ENCODE assay signal across 26 cellular contexts in the genomic region with DNA sequence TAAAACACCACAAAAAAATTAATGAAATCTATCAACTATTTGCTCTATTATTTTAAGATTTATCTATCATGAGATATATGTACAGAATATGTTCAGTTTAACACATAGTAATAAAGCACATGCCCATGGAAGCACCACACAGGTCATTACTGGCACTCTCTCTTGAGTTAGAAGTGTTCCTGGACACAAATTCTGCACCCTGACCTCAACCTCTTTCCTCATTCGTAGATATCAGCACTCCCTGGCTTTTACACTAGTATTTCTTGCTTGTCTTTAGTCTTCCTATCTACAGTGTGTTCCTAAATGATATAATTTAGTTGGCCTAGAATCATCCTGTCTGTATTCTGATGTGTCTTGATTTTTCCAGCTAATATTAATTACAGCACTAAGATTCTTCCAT.
"Had no signal": no experiment of that assay in that cellular context is flagged by ENCODE, and none has a peak within 500 bp of the region (broad histone marks: within the 10 kb centered on the region; RNA-seq: fewer than 3 reads in every experiment).

No MANE protein-coding gene starts in this region.

- H3K36me3 ChIP-seq: stomach, suprapubic skin, thoracic aorta, thyroid gland, tibial artery, tibial nerve, transverse colon, upper lobe of left lung, upper lobe of right lung, uterus, vagina had no signal

- H3K27me3 ChIP-seq: stomach, suprapubic skin, testis, thyroid gland, tibial artery, tibial nerve, transverse colon, upper lobe of left lung, upper lobe of right lung, uterus, vagina had no signal

- FAIRE-seq: urothelium cell line had no signal

- ATAC-seq: stimulated activated effector memory CD8-positive, alpha-beta T cell treated with anti-CD3 and anti-CD28 coated beads, Interleukin-12 subunit alpha, Interleukin-12 subunit beta, amount 100 ng/mL, for 72 hours; stimulated activated memory B cell treated with anti-CD40 and anti-IgM and Interleukin-4, amounts not matched to agents 10 μg/mL and 1 μg/mL and 100 μg/mL, for 72 hours; stimulated activated naive B cell treated with anti-CD40 and anti-IgM and Interleukin-4, amounts not matched to agents 10 μg/mL and 1 μg/mL and 100 μg/mL, for 72 hours; stimulated activated naive CD8-positive, alpha-beta T cell treated with anti-CD3 and anti-CD28 coated beads, Interleukin-15, amount 100 ng/mL, for 72 hours; stimulated activated naive CD8-positive, alpha-beta T cell treated with anti-CD3 and anti-CD28 coated beads, Interleukin-15, Interleukin-2, amounts not matched to agents 100 U/mL and 50 U/mL, for 24 hours; upper lobe of right lung had no signal

- H3K9me3 ChIP-seq: stomach, suprapubic skin, testis, thoracic aorta, thyroid gland, tibial artery, tibial nerve, transverse colon, upper lobe of left lung, upper lobe of right lung, uterus, vagina had no signal

- H3K4me1 ChIP-seq: stomach, suprapubic skin, testis, thyroid gland, tibial artery, tibial nerve, transverse colon, upper lobe of left lung, upper lobe of right lung, uterus, vagina had no signal

- DNase-seq: stimulated activated CD4-positive, alpha-beta T cell treated with anti-CD3 and anti-CD28 coated beads, Interleukin-2, amount 100 ng/mL, for 48 hours; stimulated activated CD4-positive, alpha-beta T cell treated with anti-CD3 and anti-CD28 coated beads, Interleukin-4, amount 100 ng/mL, for 1 hour; stimulated activated CD4-positive, alpha-beta T cell treated with anti-CD3 and anti-CD28 coated beads, Interleukin-4, amount 100 ng/mL, for 24 hours; stimulated activated CD4-positive, alpha-beta T cell treated with anti-CD3 and anti-CD28 coated beads, Interleukin-4, amount 100 ng/mL, for 4 hours; stimulated activated CD8-positive, alpha-beta memory T cell treated with anti-CD3 and anti-CD28 coated beads, Interleukin-4, amount 100 ng/mL, for 48 hours; stimulated activated naive B cell treated with anti-CD40 and anti-IgM and Interleukin-4, amounts not matched to agents 10 μg/mL and 1 μg/mL and 100 μg/mL, for 72 hours; stimulated activated naive CD4-positive, alpha-beta T cell treated with Interleukin-2 at 50 U/mL for 16 hours; stimulated activated naive CD8-positive, alpha-beta T cell treated with anti-CD3 and anti-CD28 coated beads, Interleukin-15, amount 100 ng/mL, for 72 hours; stimulated activated naive CD8-positive, alpha-beta T cell treated with anti-CD3 and anti-CD28 coated beads, Interleukin-15, Interleukin-2, amounts not matched to agents 100 U/mL and 50 U/mL, for 24 hours; stomach; substantia nigra; testis; thyroid gland; tibial artery; transverse colon; trophoblast cell; upper lobe of left lung; upper lobe of right lung; uterus had no signal

- H3K4me3 ChIP-seq: stomach, suprapubic skin, testis, thoracic aorta, thyroid gland, tibial artery, tibial nerve, transverse colon, upper lobe of left lung, upper lobe of right lung, uterus, vagina had no signal

- H3K27ac ChIP-seq: stomach, suprapubic skin, testis, thoracic aorta, thyroid gland, tibial artery, tibial nerve, transverse colon, upper lobe of left lung, upper lobe of right lung, uterus, vagina had no signal
